ENCODE assay signal across 8 cellular contexts in genomic region chrX:103586314-103586646, GRCh38. TPM values are rescaled to one million over a fixed set of nuclear protein-coding genes. Genes with fewer than 3 reads are reported as not detected.
DNase-seq lines count a peak whose midpoint lies in the region; ATAC-seq and TF ChIP-seq lines count a peak whose summit lies in the region.

No MANE protein-coding gene starts in this region.

- H3K36me3 ChIP-seq in breast epithelium, result no peaks in the 10 kb centered on the region
- H3K36me3 ChIP-seq in thymus (ENCODE audit: control insufficient read depth, insufficient read depth), result no peaks in the 10 kb centered on the region

- H3K27me3 ChIP-seq in breast epithelium, result peaks cover 0 to 13% of the 10 kb centered on the region in 2 donors
- H3K27me3 ChIP-seq in thymus (ENCODE audit: control insufficient read depth, insufficient read depth), result no peaks in the 10 kb centered on the region

- H3K4me3 ChIP-seq in GM12864 (ENCODE audit: low read depth, low read length) (peak overlapping the region; percentile 87), breast epithelium (peak overlapping the region; percentile 59 to 71 (median 64)), thymus (ENCODE audit: low read length) (peak overlapping the region; percentile 70)

- WGBS in thymus, result 50% methylated on average over 5 of the region's 5 CpGs

- no peaks in the 10 kb centered on the region for H3K4me1 ChIP-seq in breast epithelium
- H3K4me1 ChIP-seq in thymus (ENCODE audit: control insufficient read depth, insufficient read depth, low read length), result no peaks in the 10 kb centered on the region

- ATAC-seq in HG03520 (IDR thresholded peaks at IDR 0.05; ENCODE audit: unreplicated experiment) (peak; percentile 7), left lobe of liver (peak; percentile 58), HG03521 (IDR thresholded peaks at IDR 0.05; ENCODE audit: unreplicated experiment) (no peak)

- H3K27ac ChIP-seq in breast epithelium (peak overlapping the region; percentile 89 to 95), thymus (ENCODE audit: low read depth) (no peak overlapping the region)

- TF ChIP-seq POLR2A in breast epithelium (IDR thresholded peaks at IDR 0.05), result no peak

- peaks cover 0 to 9% of the 10 kb centered on the region in 2 donors for H3K9me3 ChIP-seq in breast epithelium
- no peaks in the 10 kb centered on the region for H3K9me3 ChIP-seq in thymus (ENCODE audit: control insufficient read depth)

- TF ChIP-seq CTCF in GM12864 (IDR thresholded peaks at IDR 0.05; ENCODE audit: low read depth, low read length, missing control alignments) (no peak), breast epithelium (IDR thresholded peaks at IDR 0.05) (no peak)

- intact Hi-C loops in breast epithelium (cut with DNase I; ENCODE audit: low total_unique reads), result no loop called here

- DNase-seq in GM12864 (ENCODE audit: low read depth) (no peak), breast epithelium (ENCODE audit: low spot score in 2 of 2) (no peak), left lobe of liver (ENCODE audit: low spot score) (peak; percentile 41), Kasumi-1 (lab: John Stamatoyannopoulos, UW) (no peak), activated gamma-delta T cell (lab: John Stamatoyannopoulos, UW) (no peak)

RNA-seq across cellular contexts. Expression of gene TCEAL4, which starts 1.0 kb away (rescaled TPM):
- total RNA-seq in breast epithelium (100 to 1,000 TPM in 2 of 3 donors, 10 to 100 TPM in 1; 99.9 to 216 (median 113) TPM), left lobe of liver (29.3 TPM)
- 200 TPM for polyA plus RNA-seq in thymus

RNA-seq across cellular contexts. Expression of gene TCEAL3, which starts 21.5 kb away (rescaled TPM):
- total RNA-seq in breast epithelium (10 to 100 TPM; 21.3 to 52.4 (median 41.6) TPM), left lobe of liver (2.5 TPM)
- polyA plus RNA-seq in thymus, result 25.9 TPM

RNA-seq across cellular contexts. Expression of gene TCEAL1, which starts 42.5 kb away (rescaled TPM):
- total RNA-seq in breast epithelium, result 100 to 1,000 TPM in 1 of 3 donors, 10 to 100 TPM in 2; 60.8 to 115 (median 76.4) TPM
- total RNA-seq in left lobe of liver, result 6.9 TPM
- polyA plus RNA-seq in thymus, result 55.7 TPM
